8 cellular contexts compared by ENCODE assay signal in genomic region chr17:76557368-76558209, GRCh38. TPM values are rescaled to one million over a fixed set of nuclear protein-coding genes. Genes with fewer than 3 reads are reported as not detected.
DNase-seq lines count a peak whose midpoint lies in the region; ATAC-seq and TF ChIP-seq lines count a peak whose summit lies in the region.

No MANE protein-coding gene starts in this region.

- peak; percentile 70 for DNase-seq in BJ (ENCODE audit: low read depth)
- DNase-seq in GM19238 (ENCODE audit: insufficient read length, low spot score): peak; percentile 75
- peak; percentile 94 for DNase-seq in NCI-H510A (lab: John Stamatoyannopoulos, UW)
- DNase-seq in activated CD4-positive, alpha-beta T cell treated with anti-CD3 and anti-CD28 coated beads for 36 hours: peak; percentile 97
- DNase-seq in stimulated activated CD4-positive, alpha-beta T cell treated with anti-CD3 and anti-CD28 coated beads, Interleukin-1b, Interleukin-23, amount 100 ng/mL, for 24 hours (ENCODE audit: low read depth in 4 of 4, low spot score in 1 of 4): peak; percentile 85 to 88 (median 86)

- peak; percentile 74 for TF ChIP-seq CTCF in BJ (IDR thresholded peaks at IDR 0.05; ENCODE audit: insufficient read depth, low read depth, low read length)

- H3K4me1 Mint-ChIP-seq in activated CD4-positive, alpha-beta T cell treated with anti-CD3 and anti-CD28 coated beads for 36 hours: peaks cover 50% of the 10 kb centered on the region

- peak; percentile 77 for ATAC-seq in HG03439 (IDR thresholded peaks at IDR 0.05; ENCODE audit: unreplicated experiment)
- ATAC-seq in activated CD4-positive, alpha-beta T cell treated with anti-CD3 and anti-CD28 coated beads for 36 hours: peak; percentile 87

- H3K9me3 Mint-ChIP-seq in activated CD4-positive, alpha-beta T cell treated with anti-CD3 and anti-CD28 coated beads for 36 hours (ENCODE audit: low read depth): no peaks in the 10 kb centered on the region

- H3K27ac ChIP-seq in cingulate gyrus (ENCODE audit: low read depth, low read length) (peak overlapping the region; percentile 79), layer of hippocampus (ENCODE audit: low read depth, low read length) (peak overlapping the region; percentile 87)

- H3K4me3 Mint-ChIP-seq in activated CD4-positive, alpha-beta T cell treated with anti-CD3 and anti-CD28 coated beads for 36 hours: peak overlapping the region; percentile 100

- H3K36me3 ChIP-seq in BJ (ENCODE audit: control insufficient read depth, insufficient read depth, low read length): 0 out of 2 replicates have a peak, but pooled peaks cover 1% of the 10 kb centered on the region

- no peaks in the 10 kb centered on the region for H3K27me3 ChIP-seq in BJ (ENCODE audit: control insufficient read depth, insufficient read depth, low read length)
- no peaks in the 10 kb centered on the region for H3K27me3 ChIP-seq in layer of hippocampus (ENCODE audit: control insufficient read depth, insufficient read depth, low read length)

- CTCF ChIA-PET in BJ (lab: Yijun Ruan, JAX): interaction anchor here (0.5 to 7.3 kb wide), 29 partner anchors 10 to 291 kb away, joined by 3 to 47 read pairs (median 4); partner anchors contain the start of genes PRCD and ST6GALNAC2
- CTCF ChIA-PET in activated CD4-positive, alpha-beta T cell treated with anti-CD3 and anti-CD28 coated beads for 36 hours (lab: Charles Lee): interaction anchor here (0.7 to 3.8 kb wide), 21 partner anchors 9 to 495 kb away, joined by 3 to 23 read pairs (median 4); partner anchors contain the start of gene PRPSAP1

- POLR2A ChIA-PET in BJ (lab: Charles Lee): interaction anchor here (0.6 kb wide), 1 partner anchor 63 kb away, joined by 10 read pairs; no protein-coding TSS in a partner anchor
- POLR2A ChIA-PET in activated CD4-positive, alpha-beta T cell treated with anti-CD3 and anti-CD28 coated beads for 36 hours (lab: Charles Lee): interaction anchor here (0.5 to 2.1 kb wide), 16 partner anchors 10 to 414 kb away, joined by 3 to 14 read pairs (median 4); no protein-coding TSS in a partner anchor

- H3K27me3 Mint-ChIP-seq in activated CD4-positive, alpha-beta T cell treated with anti-CD3 and anti-CD28 coated beads for 36 hours: no peaks in the 10 kb centered on the region

- H3K4me3 ChIP-seq in BJ (ENCODE audit: low read depth, low read length): peak overlapping the region; percentile 92

- intact Hi-C loops in activated CD4-positive, alpha-beta T cell treated with anti-CD3 and anti-CD28 coated beads for 36 hours (cut with DNase I, micrococcal nuclease): loop anchor here (1.0 to 5.0 kb wide), 19 partner anchors 34 to 617 kb away; partner anchors contain the start of genes SRSF2 (in 2 of the 2), UBE2O (in 2 of the 2), ACOX1 (in 1 of the 2) and FBF1 (in 1 of the 2)

- H3K36me3 Mint-ChIP-seq in activated CD4-positive, alpha-beta T cell treated with anti-CD3 and anti-CD28 coated beads for 36 hours (ENCODE audit: low read depth): peaks cover 49% of the 10 kb centered on the region

- peak overlapping the region; percentile 99 for H3K27ac Mint-ChIP-seq in activated CD4-positive, alpha-beta T cell treated with anti-CD3 and anti-CD28 coated beads for 36 hours

RNA-seq across cellular contexts. Expression of gene PRCD, which starts 17.7 kb away (rescaled TPM):
- polyA plus RNA-seq in BJ (2011; rRNA removed): 0.21 TPM in 1 of 2 replicates, not detected in the other
- not detected in 2 replicates for polyA minus RNA-seq in BJ (2011; rRNA and poly(A)+ RNA removed)
- total RNA-seq in activated CD4-positive, alpha-beta T cell treated with anti-CD3 and anti-CD28 coated beads for 36 hours: not detected

RNA-seq across cellular contexts. Expression of gene CYGB, which starts 20.1 kb away (rescaled TPM):
- polyA plus RNA-seq in BJ (2011; rRNA removed): 1.1 and 1.4 TPM in 2 replicates
- polyA minus RNA-seq in BJ (2011; rRNA and poly(A)+ RNA removed): 0.10 and 0.95 TPM in 2 replicates
- total RNA-seq in activated CD4-positive, alpha-beta T cell treated with anti-CD3 and anti-CD28 coated beads for 36 hours: not detected

RNA-seq across cellular contexts. Expression of gene ST6GALNAC2, which starts 28.1 kb away (rescaled TPM):
- 0.72 and 0.89 TPM in 2 replicates for polyA plus RNA-seq in BJ (2011; rRNA removed)
- polyA minus RNA-seq in BJ (2011; rRNA and poly(A)+ RNA removed): 0.31 and 0.47 TPM in 2 replicates
- total RNA-seq in activated CD4-positive, alpha-beta T cell treated with anti-CD3 and anti-CD28 coated beads for 36 hours: under 1 TPM in 1 of 2 experiments, not detected in 1; 0.32 TPM

RNA-seq across cellular contexts. Expression of gene RHBDF2, which starts 56.4 kb away (rescaled TPM):
- polyA plus RNA-seq in BJ (2011; rRNA removed): 6.4 and 8.9 TPM in 2 replicates
- 4.9 and 6.2 TPM in 2 replicates for polyA minus RNA-seq in BJ (2011; rRNA and poly(A)+ RNA removed)
- 10 to 100 TPM; 23.9 to 28.4 TPM for total RNA-seq in activated CD4-positive, alpha-beta T cell treated with anti-CD3 and anti-CD28 coated beads for 36 hours

Comparison
In these comparisons a context has a peak if more than half of its experiments do, and no peak if none do; other contexts are left out.
1. Peak in every context shown above with its lines: DNase-seq, ATAC-seq, H3K4me3 ChIP-seq and H3K27ac ChIP-seq.